8 cellular contexts compared by ENCODE assay signal in genomic region chr19:56105090-56105701, GRCh38. TPM values are rescaled to one million over a fixed set of nuclear protein-coding genes. Genes with fewer than 3 reads are reported as not detected.
DNase-seq lines count a peak whose midpoint lies in the region; ATAC-seq and TF ChIP-seq lines count a peak whose summit lies in the region.

No MANE protein-coding gene starts in this region.

- TF ChIP-seq POLR2A in breast epithelium (IDR thresholded peaks at IDR 0.05), result no peak
- TF ChIP-seq POLR2A in gastrocnemius medialis (IDR thresholded peaks at IDR 0.05), result no peak

- ATAC-seq in gastrocnemius medialis, result peak; percentile 91 to 94

- WGBS in HUES64, result 60% methylated on average over 21 of the region's 22 CpGs

- TF ChIP-seq CTCF in BJ (IDR thresholded peaks at IDR 0.05; ENCODE audit: insufficient read depth, low read depth, low read length) (peak; percentile 47), breast epithelium (IDR thresholded peaks at IDR 0.05) (peak; percentile 63 to 85 (median 78)), gastrocnemius medialis (IDR thresholded peaks at IDR 0.05 in 4 of 5, conservative IDR thresholded peaks at IDR 0.05 in 1 of 5) (peak; percentile 36 to 81 (median 66))

- H3K27ac ChIP-seq in HUES64 (ENCODE audit: low read depth, low read length) (peak overlapping the region; percentile 85), breast epithelium (peak overlapping the region; percentile 82 to 86), gastrocnemius medialis (peak overlapping the region; percentile 57 to 84 (median 79))

- H3K27me3 ChIP-seq in BJ (ENCODE audit: control insufficient read depth, insufficient read depth, low read length) (no peaks in the 10 kb centered on the region), HUES64 (ENCODE audit: insufficient read depth, low read length) (no peaks in the 10 kb centered on the region), breast epithelium (no peaks in the 10 kb centered on the region), gastrocnemius medialis (no peaks in the 10 kb centered on the region)

- in situ Hi-C loops in gastrocnemius medialis (cut with MboI; ENCODE audit: low sequenced_read_pairs in 4 of 4), result no loop called here

- no peaks in the 10 kb centered on the region for H3K9me3 ChIP-seq in HUES64 (ENCODE audit: insufficient read depth, low read depth, low read length)
- H3K9me3 ChIP-seq in breast epithelium, result no peaks in the 10 kb centered on the region
- no peaks in the 10 kb centered on the region for H3K9me3 ChIP-seq in gastrocnemius medialis

- H3K9ac ChIP-seq in HUES64 (ENCODE audit: low read depth, low read length), result no peak overlapping the region

- H3K4me1 ChIP-seq in HUES64 (ENCODE audit: insufficient read depth, low read length) (peaks cover 17% of the 10 kb centered on the region), breast epithelium (peaks cover 0 to 18% of the 10 kb centered on the region in 2 donors), gastrocnemius medialis (peaks cover 33 to 39% of the 10 kb centered on the region in 2 donors)

- no peak overlapping the region for H3K4me3 ChIP-seq in BJ (ENCODE audit: low read depth, low read length)
- no peak overlapping the region for H3K4me3 ChIP-seq in HUES64 (ENCODE audit: low read length)
- peak overlapping the region in 2 of 3 donors; percentile 21 to 53 for H3K4me3 ChIP-seq in breast epithelium
- peak overlapping the region in 3 of 4 donors; percentile 15 to 46 (median 29) for H3K4me3 ChIP-seq in gastrocnemius medialis

- H3K36me3 ChIP-seq in BJ (ENCODE audit: control insufficient read depth, insufficient read depth, low read length), result peaks cover 10% of the 10 kb centered on the region
- H3K36me3 ChIP-seq in HUES64 (ENCODE audit: insufficient read depth, low read length), result peaks cover 21% of the 10 kb centered on the region
- no peaks in the 10 kb centered on the region for H3K36me3 ChIP-seq in breast epithelium
- H3K36me3 ChIP-seq in gastrocnemius medialis, result peaks cover 0 to 7% of the 10 kb centered on the region in 2 donors

- no peak for DNase-seq in BJ (ENCODE audit: low read depth)
- peak; percentile 42 for DNase-seq in T-helper 9 cell
- DNase-seq in breast epithelium (ENCODE audit: low spot score in 2 of 2), result peak; percentile 89
- DNase-seq in iPS-NIHi11 (ENCODE audit: low spot score), result peak; percentile 89
- DNase-seq in gastrocnemius medialis, result peak; percentile 71 to 79
- DNase-seq in SW 1271 (lab: John Stamatoyannopoulos, UW), result no peak
- no peak for DNase-seq in mesenteric fat pad (ENCODE audit: low spot score)

- CTCF ChIA-PET in BJ (lab: Yijun Ruan, JAX), result interaction anchor here (1.8 kb wide), 1 partner anchor 24 kb away, joined by 9 read pairs; no protein-coding TSS in a partner anchor

- POLR2A ChIA-PET in BJ (lab: Charles Lee), result no interaction called here

- intact Hi-C loops in breast epithelium (cut with DNase I; ENCODE audit: low total_unique reads), result no loop called here
- intact Hi-C loops in gastrocnemius medialis (cut with DNase I; ENCODE audit: low total_unique reads), result loop anchor here (1.0 to 10.0 kb wide), 3 partner anchors 37 to 1690 kb away; partner anchors contain the start of gene ZNF444

RNA-seq across cellular contexts. Expression of gene ZNF787, which starts 15.9 kb away (rescaled TPM):
- polyA plus RNA-seq in BJ (2011; rRNA removed), result 7.2 and 9.8 TPM in 2 replicates
- polyA minus RNA-seq in BJ (2011; rRNA and poly(A)+ RNA removed), result 2.7 and 4.4 TPM in 2 replicates
- polyA plus RNA-seq in HUES64 (2013, experiment 1 of 2), result 34.4 TPM
- 34.4 TPM for polyA plus RNA-seq in HUES64 (2013, experiment 2 of 2)
- total RNA-seq in breast epithelium, result 10 to 100 TPM; 10.2 to 11.1 (median 10.4) TPM
- total RNA-seq in gastrocnemius medialis, result 10 to 100 TPM; 16.7 to 43.0 (median 26.5) TPM
- 35.1 TPM for total RNA-seq in mesenteric fat pad

RNA-seq across cellular contexts. Expression of gene ZNF444, which starts 35.9 kb away (rescaled TPM):
- 10.2 and 11.5 TPM in 2 replicates for polyA plus RNA-seq in BJ (2011; rRNA removed)
- 7.5 and 8.1 TPM in 2 replicates for polyA minus RNA-seq in BJ (2011; rRNA and poly(A)+ RNA removed)
- polyA plus RNA-seq in HUES64 (2013, experiment 1 of 2), result 25.3 TPM
- polyA plus RNA-seq in HUES64 (2013, experiment 2 of 2), result 27.6 TPM
- total RNA-seq in breast epithelium (10 to 100 TPM; 13.9 to 38.5 (median 33.1) TPM), gastrocnemius medialis (10 to 100 TPM; 16.4 to 38.9 (median 24.9) TPM), mesenteric fat pad (17.3 TPM)

Comparison
In these comparisons a context has a peak if more than half of its experiments do, and no peak if none do; other contexts are left out.
1. DNase-seq: peak in T-helper 9 cell (single experiment), breast epithelium (2 of 2), iPS-NIHi11 (single experiment) and gastrocnemius medialis (2 of 2); none in BJ (single experiment), SW 1271 (0 of 2) and mesenteric fat pad (single experiment).
2. H3K4me3 ChIP-seq: peak in breast epithelium (2 of 3) and gastrocnemius medialis (3 of 4); none in BJ (single experiment) and HUES64 (single experiment).
3. Peak in every context shown above with its lines, with median percentiles within 50 percentile points of each other: CTCF ChIP-seq and H3K27ac ChIP-seq.